10 cellular contexts compared by ENCODE assay signal in genomic region chr1:211938473-211939080, GRCh38.
DNase-seq lines count a peak whose midpoint lies in the region; ATAC-seq, FAIRE-seq and TF ChIP-seq lines count a peak whose summit lies in the region.
"Had no signal": no experiment of that assay in that cellular context is flagged by ENCODE, and none has a peak within 500 bp of the region (broad histone marks: within the 10 kb centered on the region; RNA-seq: fewer than 3 reads in every experiment).

No MANE protein-coding gene starts in this region.

- DNase-seq in K562 (ENCODE audit: extremely low read depth in 1 of 4, low spot score in 3 of 4) (no peak), omental fat pad (ENCODE audit: low spot score) (no peak), GM03348 (ENCODE audit: low spot score) (no peak), NCI-H510A (lab: John Stamatoyannopoulos, UW) (no peak), Ammon's horn (ENCODE audit: low spot score) (no peak), DMS53 (lab: John Stamatoyannopoulos, UW) (no peak)
- DNase-seq: activated CD4-positive, alpha-beta T cell treated with anti-CD3 and anti-CD28 coated beads, Interleukin-2, amount 50 U/mL, for 4 hours; foreskin fibroblast had no signal

- CTCF ChIA-PET in K562 (lab: Yijun Ruan, JAX; ENCODE audit: low intra/inter-chr PET ratio) = interaction anchor here (0.6 to 0.7 kb wide), 2 partner anchors 96 to 258 kb away, joined by 3 to 5 read pairs; no protein-coding TSS in a partner anchor

- TF ChIP-seq POLR2A in K562 (conservative IDR thresholded peaks at IDR 0.05) = no peak

- no peaks in the 10 kb centered on the region; a peak in 2 of 5 replicates for H3K4me1 ChIP-seq in K562 (replicated peaks in 1 of 2; ENCODE audit: control insufficient read depth in 2 of 2, insufficient read depth in 2 of 2, low read length in 2 of 2)

- H3K9me3 ChIP-seq in K562 (replicated peaks; ENCODE audit: control insufficient read depth, insufficient read depth, low read depth, low read length) = no peaks in the 10 kb centered on the region

- TF ChIP-seq RAD21 in K562 (CRISPR knock-in tag; conservative IDR thresholded peaks at IDR 0.05 in 1 of 2, IDR thresholded peaks at IDR 0.05 in 1 of 2) = no peak

- intact Hi-C loops in K562 (cut with micrococcal nuclease) = no loop called here

- TF ChIP-seq CTCF in K562 (IDR thresholded peaks at IDR 0.05 in 2 of 3, conservative IDR thresholded peaks at IDR 0.05 in 1 of 3; ENCODE audit: insufficient read depth in 2 of 3, low read depth in 1 of 3, low read length in 3 of 3) (no peak), omental fat pad (IDR thresholded peaks at IDR 0.05) (no peak)

- ATAC-seq in GM18907 (IDR thresholded peaks at IDR 0.05; ENCODE audit: unreplicated experiment) (peak; percentile 36), HG03095 (IDR thresholded peaks at IDR 0.05; ENCODE audit: unreplicated experiment) (peak; percentile 31), K562 (peak; percentile 74), omental fat pad (ENCODE audit: low FRiP score) (peak; percentile 59)

- FAIRE-seq in K562 (lab: Jason Lieb, UNC) = no peak

- in situ Hi-C loops in K562 (cut with MboI) = no loop called here

- no peak overlapping the region for H3K27ac ChIP-seq in K562 (ENCODE audit: extremely low read depth, low read depth, low read length)

- H3K27me3 ChIP-seq in K562 (ENCODE audit: control insufficient read depth in 2 of 2, insufficient read depth in 2 of 2, low read length in 2 of 2) = no peaks in the 10 kb centered on the region

- 22% methylated on average over 3 of the region's 3 CpGs for WGBS in K562 (ENCODE audit: insufficient coverage, low coverage, missing lambda C conversion rate)

- no TSS peak for BruUV-seq in K562 (replicated peaks; lab: Mats Ljungman, UMichigan)

- 0 out of 4 replicates have a peak overlapping the region, but pooled peaks of 1 of the 2 experiments have one; percentile 0 for H3K9ac ChIP-seq in K562 (ENCODE audit: insufficient read depth in 1 of 2, low read depth in 2 of 2, low read length in 2 of 2)

- no peaks in the 10 kb centered on the region for H4K20me1 ChIP-seq in K562 (replicated peaks; ENCODE audit: control insufficient read depth, insufficient read depth, low read length)

- peak overlapping the region; percentile 54; the same call in 1 of the 2 replicates for H3K4me2 ChIP-seq in K562 (ENCODE audit: insufficient read depth, low read length)

- no peak overlapping the region; the same call in 1 of the 2 replicates for H2AFZ ChIP-seq in K562 (ENCODE audit: low read depth, low read length)

- H3K4me3 ChIP-seq in K562 = no peak overlapping the region

- no peak for TF ChIP-seq EP300 in K562 (IDR thresholded peaks at IDR 0.05; ENCODE audit: low read length)

- no peaks in the 10 kb centered on the region for H3K79me2 ChIP-seq in K562 (ENCODE audit: control insufficient read depth, insufficient read depth, low read length)

- no peaks in the 10 kb centered on the region for H3K9me1 ChIP-seq in K562 (ENCODE audit: control insufficient read depth, insufficient read depth, low read length)

- POLR2A ChIA-PET in K562 (lab: Yijun Ruan, JAX) = interaction anchor here (1.2 to 2.3 kb wide), 3 partner anchors 9 to 22 kb away, joined by 3 to 10 read pairs (median 3); no protein-coding TSS in a partner anchor

- peaks cover 19% of the 10 kb centered on the region; the same call in 2 of the 3 replicates for H3K36me3 ChIP-seq in K562 (ENCODE audit: control insufficient read depth, insufficient read depth, low read length)

TF ChIP-seq in K562, 482 proteins besides CTCF, POLR2A, EP300 and RAD21 (continues in another document):
- TF ChIP-seq RBM17 (IDR thresholded peaks at IDR 0.05; ENCODE audit: borderline replicate concordance, low read depth, low read length) = no peak
- peak; percentile 40; the same call in 1 of the 2 replicates for TF ChIP-seq MAFG (tag; conservative IDR thresholded peaks at IDR 0.05)
- TF ChIP-seq FOXP4 (CRISPR knock-in tag; IDR thresholded peaks at IDR 0.05; ENCODE audit: borderline replicate concordance) = no peak
- TF ChIP-seq PHF20 (IDR thresholded peaks at IDR 0.05; ENCODE audit: partially characterized antibody) = no peak
- no peak; a peak in 1 of 4 replicates for TF ChIP-seq MNT (conservative IDR thresholded peaks at IDR 0.05)
- no peak; the same call in 1 of the 2 replicates for TF ChIP-seq MAFK (IDR thresholded peaks at IDR 0.05; ENCODE audit: low read length)
- TF ChIP-seq ATF1 (CRISPR knock-in tag; IDR thresholded peaks at IDR 0.05) = no peak
- TF ChIP-seq ATF1 (tag; IDR thresholded peaks at IDR 0.05) = peak; percentile 67
- peak in 1 of 2 experiments; percentile 47; a peak in 1 of 4 replicates for TF ChIP-seq ARNT (IDR thresholded peaks at IDR 0.05)
- TF ChIP-seq ZNF140 (CRISPR knock-in tag; IDR thresholded peaks at IDR 0.05) = no peak
- TF ChIP-seq CBX1 (IDR thresholded peaks at IDR 0.05; ENCODE audit: low read depth) = no peak
- TF ChIP-seq CEBPB (tag; IDR thresholded peaks at IDR 0.05) = no peak
- TF ChIP-seq MAZ (CRISPR knock-in tag; conservative IDR thresholded peaks at IDR 0.05 in 1 of 2, IDR thresholded peaks at IDR 0.05 in 1 of 2) = 0 out of 4 replicates have a peak, but pooled peaks of 1 of the 2 experiments have one; percentile 19
- no peak for TF ChIP-seq E4F1 (CRISPR knock-in tag; IDR thresholded peaks at IDR 0.05; ENCODE audit: borderline replicate concordance)
- no peak for TF ChIP-seq IFI16 (CRISPR knock-in tag; IDR thresholded peaks at IDR 0.05)
- TF ChIP-seq ZBTB34 (CRISPR knock-in tag; IDR thresholded peaks at IDR 0.05) = no peak
- TF ChIP-seq ZEB2 (IDR thresholded peaks at IDR 0.05) = no peak
- TF ChIP-seq POLR2AphosphoS2 (IDR thresholded peaks at IDR 0.05; ENCODE audit: low read length) = 0 out of 2 replicates have a peak, but pooled peaks have one; percentile 68
- 0 out of 2 replicates have a peak, but pooled peaks have one; percentile 22 for TF ChIP-seq L3MBTL2 (IDR thresholded peaks at IDR 0.05)
- TF ChIP-seq FOXA3 (CRISPR knock-in tag; conservative IDR thresholded peaks at IDR 0.05 in 1 of 2, IDR thresholded peaks at IDR 0.05 in 1 of 2) = no peak
- no peak for TF ChIP-seq GTF2E2 (tag; IDR thresholded peaks at IDR 0.05)
